13 cellular contexts compared by ENCODE assay signal in the genomic region with DNA sequence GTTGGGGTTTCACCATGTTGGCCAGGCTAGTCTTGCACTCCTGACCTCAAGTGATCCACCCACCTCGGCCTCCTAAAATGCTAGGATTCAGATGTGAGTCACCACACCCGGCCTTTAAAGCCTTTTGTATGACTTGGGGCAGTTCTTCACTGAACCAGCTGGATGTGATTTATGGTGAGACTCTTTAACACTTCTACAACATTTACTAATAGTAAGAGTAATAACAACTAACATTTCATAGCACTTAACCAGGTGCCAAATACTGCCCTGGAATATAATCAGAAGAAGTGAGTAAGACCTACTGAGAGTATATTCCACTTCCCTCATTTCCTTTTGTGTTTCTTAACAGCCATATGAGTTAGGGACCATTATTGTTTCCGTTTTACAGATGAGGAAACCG. TPM values are rescaled to one million over a fixed set of nuclear protein-coding genes. Genes with fewer than 3 reads are reported as not detected.
DNase-seq lines count a peak whose midpoint lies in the region; ATAC-seq, FAIRE-seq and TF ChIP-seq lines count a peak whose summit lies in the region.
"Had no signal": no experiment of that assay in that cellular context is flagged by ENCODE, and none has a peak within 500 bp of the region (broad histone marks: within the 10 kb centered on the region; RNA-seq: fewer than 3 reads in every experiment).

No MANE protein-coding gene starts in this region.

- no peak for FAIRE-seq in A549 (lab: Jason Lieb, UNC)

- POLR2A ChIA-PET in A549 (lab: Yijun Ruan, JAX): no interaction called here
- POLR2A ChIA-PET in HEK293T (lab: Yijun Ruan, JAX): no interaction called here

- H3K27me3 ChIP-seq in foreskin keratinocyte: no peaks in the 10 kb centered on the region
- H3K27me3 ChIP-seq in transverse colon: no peaks in the 10 kb centered on the region
- H3K27me3 ChIP-seq: right lobe of liver had no signal

- in situ Hi-C loops in transverse colon (cut with MboI; ENCODE audit: low pct_ligation_motif_present in 1 of 4, low pct_unique_long_range_greater_than_20kb in 1 of 4, low sequenced_read_pairs in 3 of 4): loop anchor here in 2 of 4 donors (25.0 kb wide), 3 partner anchors 180 to 405 kb away; a partner anchor contains a TSS

- TF ChIP-seq CTCF in A549 (IDR thresholded peaks at IDR 0.05) (no peak), foreskin keratinocyte (conservative IDR thresholded peaks at IDR 0.05) (no peak), transverse colon (IDR thresholded peaks at IDR 0.05) (no peak)

- TF ChIP-seq RAD21 in A549 (conservative IDR thresholded peaks at IDR 0.05 in 1 of 2, IDR thresholded peaks at IDR 0.05 in 1 of 2): no peak

- intact Hi-C loops in transverse colon (cut with DNase I; ENCODE audit: low total_unique reads): no loop called here

- peak overlapping the region; percentile 47 for H3K4me2 ChIP-seq in A549

- CTCF ChIA-PET in A549 (lab: Yijun Ruan, JAX) (interaction anchor here (1.4 to 1.6 kb wide), 2 partner anchors 15 to 317 kb away, joined by 4 to 5 read pairs; no protein-coding TSS in a partner anchor), HEK293T (lab: Yijun Ruan, JAX) (no interaction called here)

- DNase-seq in A549 (ENCODE audit: low read depth in 1 of 2, low spot score in 1 of 2): peak in 1 of 2 experiments; percentile 58
- no peak for DNase-seq in HEK293T (ENCODE audit: extremely low spot score)
- DNase-seq in SKM-1 (lab: John Stamatoyannopoulos, UW; ENCODE audit: unreplicated experiment): peak; percentile 36
- DNase-seq in foreskin keratinocyte: peak; percentile 50 to 71
- no peak for DNase-seq in transverse colon
- DNase-seq: C1 segment of cervical spinal cord, midbrain, NCI-H1092 treated with DMSO at 0.1 percent for 48 hours, right lobe of liver, WERI-Rb-1 had no signal

- H3K36me3 ChIP-seq in transverse colon: no peaks in the 10 kb centered on the region
- H3K36me3 ChIP-seq: right lobe of liver, WERI-Rb-1 had no signal

- TF ChIP-seq POLR2A in A549 (IDR thresholded peaks at IDR 0.05; ENCODE audit: low read length) (no peak), transverse colon (IDR thresholded peaks at IDR 0.05) (no peak)

- H3K4me3 ChIP-seq in A549 (no peak overlapping the region), transverse colon (no peak overlapping the region)
- H3K4me3 ChIP-seq: right lobe of liver had no signal

- ATAC-seq in A549 (peak; percentile 35 to 61; a peak in 3 of 6 replicates), foreskin keratinocyte (peak; percentile 85), GM19397 (IDR thresholded peaks at IDR 0.05; ENCODE audit: unreplicated experiment) (no peak), GM21526 (IDR thresholded peaks at IDR 0.05; ENCODE audit: low FRiP score, unreplicated experiment) (no peak), GM21737 (IDR thresholded peaks at IDR 0.05; ENCODE audit: unreplicated experiment) (no peak)
- ATAC-seq: right lobe of liver had no signal

- H3K27ac ChIP-seq in A549 (no peak overlapping the region), foreskin keratinocyte (no peak overlapping the region), transverse colon (no peak overlapping the region)
- H3K27ac ChIP-seq: right lobe of liver, WERI-Rb-1 had no signal

- peaks cover 79% of the 10 kb centered on the region for H3K4me1 ChIP-seq in A549
- peaks cover 8% of the 10 kb centered on the region for H3K4me1 ChIP-seq in foreskin keratinocyte
- H3K4me1 ChIP-seq in transverse colon: peaks cover 14 to 80% (median 42%) of the 10 kb centered on the region in 4 donors

- WGBS in A549 (ENCODE audit: missing lambda C conversion rate): 44% methylated on average over 4 of the region's 4 CpGs
- WGBS in transverse colon (ENCODE audit: low coverage in 1 of 2), 2 donors: 58 to 82% methylated on average over 2 to 4 of the region's 4 CpGs

- no peak for TF ChIP-seq EP300 in A549 (IDR thresholded peaks at IDR 0.05)
- no peak for TF ChIP-seq EP300 in transverse colon (IDR thresholded peaks at IDR 0.05; ENCODE audit: low read depth)

- H3K9me3 ChIP-seq in A549 (no peaks in the 10 kb centered on the region), transverse colon (no peaks in the 10 kb centered on the region)
- H3K9me3 ChIP-seq: right lobe of liver had no signal

TF ChIP-seq in A549, 52 proteins besides CTCF, POLR2A, EP300 and RAD21:
- TF ChIP-seq KDM5A (IDR thresholded peaks at IDR 0.05) (no peak), EHF (CRISPR knock-in tag; IDR thresholded peaks at IDR 0.05) (no peak), EHMT2 (IDR thresholded peaks at IDR 0.05; ENCODE audit: low read depth) (no peak), FOSL2 (IDR thresholded peaks at IDR 0.05) (no peak), FOSL2 (CRISPR knock-in tag; IDR thresholded peaks at IDR 0.05) (peak; percentile 53)
- TF ChIP-seq, protein P1, sequence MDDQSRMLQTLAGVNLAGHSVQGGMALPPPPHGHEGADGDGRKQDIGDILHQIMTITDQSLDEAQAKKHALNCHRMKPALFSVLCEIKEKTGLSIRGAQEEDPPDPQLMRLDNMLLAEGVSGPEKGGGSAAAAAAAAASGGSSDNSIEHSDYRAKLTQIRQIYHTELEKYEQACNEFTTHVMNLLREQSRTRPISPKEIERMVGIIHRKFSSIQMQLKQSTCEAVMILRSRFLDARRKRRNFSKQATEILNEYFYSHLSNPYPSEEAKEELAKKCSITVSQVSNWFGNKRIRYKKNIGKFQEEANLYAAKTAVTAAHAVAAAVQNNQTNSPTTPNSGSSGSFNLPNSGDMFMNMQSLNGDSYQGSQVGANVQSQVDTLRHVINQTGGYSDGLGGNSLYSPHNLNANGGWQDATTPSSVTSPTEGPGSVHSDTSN (IDR thresholded peaks at IDR 0.05): no peak

TF ChIP-seq in HEK293T, 16 proteins besides CTCF, POLR2A, EP300 and RAD21:
- TF ChIP-seq, protein P2, sequence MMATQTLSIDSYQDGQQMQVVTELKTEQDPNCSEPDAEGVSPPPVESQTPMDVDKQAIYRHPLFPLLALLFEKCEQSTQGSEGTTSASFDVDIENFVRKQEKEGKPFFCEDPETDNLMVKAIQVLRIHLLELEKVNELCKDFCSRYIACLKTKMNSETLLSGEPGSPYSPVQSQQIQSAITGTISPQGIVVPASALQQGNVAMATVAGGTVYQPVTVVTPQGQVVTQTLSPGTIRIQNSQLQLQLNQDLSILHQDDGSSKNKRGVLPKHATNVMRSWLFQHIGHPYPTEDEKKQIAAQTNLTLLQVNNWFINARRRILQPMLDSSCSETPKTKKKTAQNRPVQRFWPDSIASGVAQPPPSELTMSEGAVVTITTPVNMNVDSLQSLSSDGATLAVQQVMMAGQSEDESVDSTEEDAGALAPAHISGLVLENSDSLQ (IDR thresholded peaks at IDR 0.05): peak; percentile 22; the same call in 1 of the 2 replicates
- TF ChIP-seq NFRKB (IDR thresholded peaks at IDR 0.05): no peak

RNA-seq across cellular contexts. Expression of a gene that starts 10.0 kb away (rescaled TPM):
- 18.0 and 20.9 TPM in 2 replicates for polyA plus RNA-seq in A549 (2011; rRNA removed)
- polyA plus RNA-seq in A549 (2012; cell fraction: cytosol; rRNA removed): 8.2 and 11.4 TPM in 2 replicates
- 21.7 and 23.7 TPM in 2 replicates for polyA plus RNA-seq in A549 (2012; cell fraction: nucleus; rRNA removed)
- polyA plus RNA-seq in A549 (2017; fragmentation: RNase III; extraction: RNeasy Plus Mini Kit Qiagen cat#74134 plus additional on column Dnase treatment): 8.4 to 9.6 TPM (median 8.9 TPM) in 3 replicates
- 43.5 and 50.0 TPM in 2 replicates for polyA minus RNA-seq in A549 (2011; rRNA and poly(A)+ RNA removed)
- total RNA-seq in foreskin keratinocyte: 6.4 and 6.8 TPM in 2 replicates
- polyA plus RNA-seq in foreskin keratinocyte: 1.4 and 1.6 TPM in 2 replicates
- 10 to 100 TPM in 3 of 4 donors, 1 to 10 TPM in 1; 7.8 to 25.5 (median 21.0) TPM for total RNA-seq in transverse colon

Comparison
In these comparisons a context has a peak if more than half of its experiments do, and no peak if none do; other contexts are left out.
1. ATAC-seq: peak in A549 (2 of 2) and foreskin keratinocyte (single experiment); none in GM19397 (single experiment), GM21526 (single experiment) and GM21737 (single experiment).
2. DNase-seq: peak in SKM-1 (single experiment) and foreskin keratinocyte (2 of 2); none in HEK293T (single experiment) and transverse colon (single experiment).